12 cellular contexts compared by ENCODE assay signal in the genomic region with DNA sequence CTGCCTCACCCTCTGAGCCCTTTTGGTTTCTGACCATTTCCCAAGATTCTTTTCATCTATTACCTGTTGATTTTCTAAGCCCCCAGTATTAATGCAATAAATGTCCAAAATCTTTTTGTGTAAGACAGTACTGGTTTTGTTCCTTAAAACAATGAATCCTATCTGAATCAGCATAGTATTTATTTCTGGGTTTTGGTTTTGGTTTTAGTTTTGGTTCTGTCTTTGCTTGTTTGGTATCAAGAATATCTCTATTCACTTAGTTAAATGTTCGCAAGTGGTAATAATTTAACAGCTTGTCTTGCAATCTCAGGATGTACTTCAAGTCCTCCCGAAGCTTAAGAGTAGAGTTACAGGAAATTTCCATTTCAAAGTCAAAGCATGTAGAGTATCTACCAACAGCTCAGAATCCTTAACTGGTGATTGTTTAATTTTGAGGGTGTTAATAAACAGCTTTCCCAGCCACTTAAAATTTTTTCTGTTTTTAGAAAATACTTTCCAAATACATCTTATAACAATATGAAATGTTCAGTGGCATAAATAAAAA.
DNase-seq lines count a peak whose midpoint lies in the region; ATAC-seq, FAIRE-seq and TF ChIP-seq lines count a peak whose summit lies in the region.
"Had no signal": no experiment of that assay in that cellular context is flagged by ENCODE, and none has a peak within 500 bp of the region (broad histone marks: within the 10 kb centered on the region; RNA-seq: fewer than 3 reads in every experiment).

No MANE protein-coding gene starts in this region.

- H3K36me3 ChIP-seq in GM12878 (ENCODE audit: control insufficient read depth in 2 of 2, insufficient read depth in 2 of 2, low read length in 1 of 2): no peaks in the 10 kb centered on the region
- no peaks in the 10 kb centered on the region for H3K36me3 ChIP-seq in mucosa of rectum (ENCODE audit: control insufficient read depth in 2 of 2, insufficient read depth in 2 of 2, low read length in 2 of 2)
- H3K36me3 ChIP-seq in naive thymus-derived CD4-positive, alpha-beta T cell (ENCODE audit: control insufficient read depth in 2 of 3, insufficient read depth in 3 of 3, low read length in 3 of 3): no peaks in the 10 kb centered on the region
- H3K36me3 ChIP-seq in WERI-Rb-1: no peaks in the 10 kb centered on the region

- in situ Hi-C loops in GM12878 (cut with MboI): no loop called here

- H3K36me3 Mint-ChIP-seq in naive thymus-derived CD4-positive, alpha-beta T cell: no peaks in the 10 kb centered on the region
- H3K36me3 Mint-ChIP-seq: activated naive CD8-positive, alpha-beta T cell treated with anti-CD3 and anti-CD28 coated beads for 36 hours had no signal

- SMC1A ChIA-PET in GM12878 (lab: Charles Lee; ENCODE audit: uncharacterized antibody, unreplicated experiment): interaction anchor here (0.7 to 2.2 kb wide), 4 partner anchors 11 to 520 kb away, joined by 3 to 11 read pairs (median 3); no protein-coding TSS in a partner anchor

- H3K27me3 Mint-ChIP-seq in naive thymus-derived CD4-positive, alpha-beta T cell: peaks cover 3 to 26% (median 16%) of the 10 kb centered on the region in 5 donors

- intact Hi-C loops in GM12878 (cut with micrococcal nuclease; ENCODE audit: unreplicated experiment): no loop called here
- intact Hi-C loops in naive thymus-derived CD4-positive, alpha-beta T cell (cut with micrococcal nuclease): no loop called here

- RAD21 ChIA-PET in GM12878 (lab: Charles Lee; ENCODE audit: unreplicated experiment): interaction anchor here (1.7 kb wide), 1 partner anchor 17 kb away, joined by 4 read pairs; no protein-coding TSS in a partner anchor

- DNase-seq in GM12878 (ENCODE audit: low read depth, low spot score) (no peak), SK-N-DZ (ENCODE audit: low spot score) (no peak), DMS114 treated with DMSO at 0.1 percent for 48 hours (lab: John Stamatoyannopoulos, UW; ENCODE audit: unreplicated experiment) (no peak), WERI-Rb-1 (no peak)
- no peak for DNase-seq in naive thymus-derived CD4-positive, alpha-beta T cell
- DNase-seq: activated CD8-positive, alpha-beta memory T cell treated with anti-CD3 and anti-CD28 coated beads, Interleukin-2, amount 50 U/mL, for 48 hours; activated naive CD8-positive, alpha-beta T cell treated with anti-CD3 and anti-CD28 coated beads for 36 hours; effector memory CD8-positive, alpha-beta T cell; stimulated activated CD4-positive, alpha-beta T cell treated with anti-CD3 and anti-CD28 coated beads, Interleukin-12 subunit alpha, Interleukin-12 subunit beta, amount 100 ng/mL, for 4 hours had no signal

- H3K9me3 ChIP-seq in GM12878 (replicated peaks; ENCODE audit: control insufficient read depth, insufficient read depth, low read length) (no peaks in the 10 kb centered on the region), mucosa of rectum (ENCODE audit: control insufficient read depth in 2 of 2, low read length in 2 of 2) (no peaks in the 10 kb centered on the region), WERI-Rb-1 (ENCODE audit: severe bottlenecking) (no peaks in the 10 kb centered on the region)
- H3K9me3 ChIP-seq in naive thymus-derived CD4-positive, alpha-beta T cell (ENCODE audit: control insufficient read depth in 2 of 3, low read length in 3 of 3): no peaks in the 10 kb centered on the region

- no peaks in the 10 kb centered on the region for H4K20me1 ChIP-seq in GM12878 (ENCODE audit: control insufficient read depth, insufficient read depth)

- H3K27ac Mint-ChIP-seq in naive thymus-derived CD4-positive, alpha-beta T cell: no peak overlapping the region
- H3K27ac Mint-ChIP-seq: activated naive CD8-positive, alpha-beta T cell treated with anti-CD3 and anti-CD28 coated beads for 36 hours; effector memory CD8-positive, alpha-beta T cell had no signal

- H3K79me2 ChIP-seq in GM12878 (ENCODE audit: control insufficient read depth, insufficient read depth, low read length): no peaks in the 10 kb centered on the region

- no peak for FAIRE-seq in GM12878 (lab: Jason Lieb, UNC)

- H3K9ac ChIP-seq in GM12878 (ENCODE audit: control insufficient read depth, insufficient read depth, low read length): peak overlapping the region; percentile 35; the same call in 1 of the 2 replicates
- no peak overlapping the region for H3K9ac ChIP-seq in mucosa of rectum (ENCODE audit: low read depth in 1 of 2, low read length in 2 of 2)

- H3K4me3 ChIP-seq in GM12878: peak overlapping the region; percentile 41; the same call in 1 of the 2 replicates
- H3K4me3 ChIP-seq in mucosa of rectum (ENCODE audit: low read length in 2 of 2): peak overlapping the region; percentile 4 to 35
- no peak overlapping the region for H3K4me3 ChIP-seq in naive thymus-derived CD4-positive, alpha-beta T cell (ENCODE audit: low read length)
- H3K4me3 ChIP-seq in WERI-Rb-1 (ENCODE audit: low read depth, low read length): no peak overlapping the region

- ATAC-seq in GM18502 (IDR thresholded peaks at IDR 0.05; ENCODE audit: poor library complexity, unreplicated experiment) (peak; percentile 56), GM21717 (IDR thresholded peaks at IDR 0.05; ENCODE audit: unreplicated experiment) (peak; percentile 66), GM12878 (peak; percentile 74)
- no peak for ATAC-seq in naive thymus-derived CD4-positive, alpha-beta T cell
- ATAC-seq: effector memory CD8-positive, alpha-beta T cell had no signal

- CTCF ChIA-PET in GM12878 (lab: Yijun Ruan, JAX): interaction anchor here (1.1 to 1.6 kb wide), 2 partner anchors 159 to 345 kb away, joined by 3 read pairs; no protein-coding TSS in a partner anchor
- CTCF ChIA-PET in naive thymus-derived CD4-positive, alpha-beta T cell (lab: Charles Lee): interaction anchor here (0.7 kb wide), 1 partner anchor 274 kb away, joined by 3 read pairs; no protein-coding TSS in a partner anchor

- POLR2A ChIA-PET in GM12878 (lab: Charles Lee): no interaction called here
- POLR2A ChIA-PET in naive thymus-derived CD4-positive, alpha-beta T cell (lab: Charles Lee): interaction anchor here (0.7 kb wide), 1 partner anchor 324 kb away, joined by 4 read pairs; no protein-coding TSS in a partner anchor

- H3K4me1 Mint-ChIP-seq in naive thymus-derived CD4-positive, alpha-beta T cell: peaks cover 0 to 6% (median 0%) of the 10 kb centered on the region in 7 donors

- no peak for TF ChIP-seq EP300 in GM12878 (IDR thresholded peaks at IDR 0.05; ENCODE audit: borderline replicate concordance in 1 of 2, control insufficient read depth in 1 of 2, low read depth in 2 of 2, low read length in 2 of 2)

- H3K27me3 ChIP-seq in GM12878 (replicated peaks in 1 of 2; ENCODE audit: control insufficient read depth in 2 of 2, insufficient read depth in 2 of 2, low read length in 1 of 2): no peaks in the 10 kb centered on the region
- no peaks in the 10 kb centered on the region for H3K27me3 ChIP-seq in mucosa of rectum (ENCODE audit: control insufficient read depth in 2 of 2, insufficient read depth in 2 of 2, low read length in 2 of 2)
- peaks cover 0 to 4% of the 10 kb centered on the region in 2 donors for H3K27me3 ChIP-seq in naive thymus-derived CD4-positive, alpha-beta T cell (ENCODE audit: control insufficient read depth in 2 of 2, insufficient read depth in 2 of 2, low read length in 2 of 2)
- H3K27me3 ChIP-seq in WERI-Rb-1 (ENCODE audit: insufficient read depth, low read depth, severe bottlenecking): no peaks in the 10 kb centered on the region

- no peak for TF ChIP-seq RAD21 in GM12878 (IDR thresholded peaks at IDR 0.05; ENCODE audit: insufficient read depth, low read depth, low read length)

- H3K9me3 Mint-ChIP-seq in naive thymus-derived CD4-positive, alpha-beta T cell: no peaks in the 10 kb centered on the region
- H3K9me3 Mint-ChIP-seq: activated naive CD8-positive, alpha-beta T cell treated with anti-CD3 and anti-CD28 coated beads for 36 hours; effector memory CD8-positive, alpha-beta T cell had no signal

- H3K27ac ChIP-seq in GM12878 (ENCODE audit: control insufficient read depth, insufficient read depth) (0 out of 2 replicates have a peak overlapping the region, but pooled peaks have one; percentile 14), mucosa of rectum (ENCODE audit: low read depth in 2 of 2, low read length in 2 of 2) (peak overlapping the region in 1 of 2 donors; percentile 0), WERI-Rb-1 (no peak overlapping the region)
- H3K27ac ChIP-seq in naive thymus-derived CD4-positive, alpha-beta T cell (ENCODE audit: low read depth, low read length): no peak overlapping the region

- H3K4me2 ChIP-seq in GM12878 (ENCODE audit: control insufficient read depth, insufficient read depth): peak overlapping the region; percentile 70

- peak overlapping the region; percentile 87 for H2AFZ ChIP-seq in GM12878 (ENCODE audit: control insufficient read depth, low read depth, low read length)

- no peak overlapping the region for H3K4me3 Mint-ChIP-seq in naive thymus-derived CD4-positive, alpha-beta T cell
- H3K4me3 Mint-ChIP-seq: activated naive CD8-positive, alpha-beta T cell treated with anti-CD3 and anti-CD28 coated beads for 36 hours; effector memory CD8-positive, alpha-beta T cell had no signal

- H3K4me1 ChIP-seq in GM12878 (ENCODE audit: control insufficient read depth, insufficient read depth, low read length): peaks cover 5% of the 10 kb centered on the region
- H3K4me1 ChIP-seq in mucosa of rectum (ENCODE audit: control insufficient read depth in 2 of 2, insufficient read depth in 2 of 2, low read length in 2 of 2): no peaks in the 10 kb centered on the region
- H3K4me1 ChIP-seq in naive thymus-derived CD4-positive, alpha-beta T cell (ENCODE audit: control insufficient read depth in 2 of 2, insufficient read depth in 2 of 2, low read length in 2 of 2): no peaks in the 10 kb centered on the region

- no peak for TF ChIP-seq POLR2A in GM12878 (IDR thresholded peaks at IDR 0.05; ENCODE audit: low read depth, low read length)

- 48% methylated on average over 2 of the region's 2 CpGs for WGBS in GM12878 (ENCODE audit: insufficient coverage, insufficient replicate concordance, low lambda C conversion rate, missing lambda C conversion rate)

- BruUV-seq in GM12878 (replicated peaks; lab: Mats Ljungman, UMichigan): no TSS peak

- TF ChIP-seq CTCF in GM12878 (IDR thresholded peaks at IDR 0.05 in 2 of 3, conservative IDR thresholded peaks at IDR 0.05 in 1 of 3; ENCODE audit: control insufficient read depth in 2 of 3, extremely low read depth in 1 of 3, insufficient read depth in 1 of 3, low read depth in 3 of 3, low read length in 3 of 3) (no peak), WERI-Rb-1 (IDR thresholded peaks at IDR 0.05; ENCODE audit: low read depth, low read length) (no peak)

TF ChIP-seq in GM12878, 131 proteins besides CTCF, POLR2A, EP300 and RAD21 (continues in another document):
- TF ChIP-seq BMI1 (IDR thresholded peaks at IDR 0.05; ENCODE audit: borderline replicate concordance) (no peak), LARP7 (IDR thresholded peaks at IDR 0.05) (no peak)

Comparison
In these comparisons a context has a peak if more than half of its experiments do, and no peak if none do; other contexts are left out.
1. H3K4me3 ChIP-seq: peak in GM12878 (single experiment) and mucosa of rectum (2 of 2); none in naive thymus-derived CD4-positive, alpha-beta T cell (single experiment) and WERI-Rb-1 (single experiment).